1 cellular context compared by ENCODE assay signal in the genomic region with DNA sequence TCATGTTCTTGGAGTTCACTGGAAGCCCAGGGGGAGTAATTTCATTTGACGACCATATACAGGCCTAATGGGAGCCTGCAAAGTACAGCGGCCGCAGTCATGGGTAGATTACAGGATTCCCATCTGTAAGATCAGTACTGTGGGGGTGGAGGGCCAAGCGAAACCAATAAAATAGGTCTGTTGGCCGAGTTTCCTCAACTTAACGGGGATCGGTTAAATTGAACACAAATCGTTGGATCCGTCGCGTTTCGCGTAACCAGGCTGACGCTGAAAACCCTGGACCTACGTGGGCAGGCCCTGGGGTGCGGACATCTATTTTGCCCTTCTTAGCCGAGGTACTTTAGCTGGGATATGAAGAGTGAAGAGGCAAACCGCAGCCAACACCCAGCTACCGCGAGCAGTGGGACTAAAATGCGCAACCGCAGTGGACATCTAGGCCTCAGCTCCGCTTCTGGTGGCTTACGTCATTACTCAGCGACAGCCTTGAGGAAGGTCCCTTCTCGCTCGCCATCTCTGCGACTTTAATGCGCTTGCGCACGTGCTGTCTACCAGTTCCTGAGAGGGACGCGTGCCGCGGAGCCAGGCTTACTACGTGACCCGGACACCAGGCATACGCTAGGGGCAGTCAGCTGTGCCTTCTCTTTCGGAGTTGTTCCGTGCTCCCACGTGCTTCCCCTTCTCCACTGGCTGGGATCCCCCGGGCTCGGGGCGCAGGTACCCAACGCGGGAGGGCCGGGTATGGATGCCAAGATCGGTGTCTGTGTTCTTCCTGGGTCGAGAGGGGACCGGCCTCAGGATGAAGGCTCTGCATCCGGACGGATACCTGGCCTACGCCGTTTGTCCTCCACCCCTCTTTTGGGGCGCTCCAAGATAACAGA.
A peak's percentile ranks its signal among the peaks of the same experiment; 100 is the strongest.
TF ChIP-seq lines count a peak whose summit lies in the region.

A gene (plus strand): TSS at position 551 of the 878 bp plus-strand sequence. CDS start 2,597 bp downstream, outside the sequence.

TF ChIP-seq in HEK293, 187 proteins besides CTCF, POLR2A, EP300 and RAD21 (continued from another document and continues in another):
- TF ChIP-seq, protein P1, sequence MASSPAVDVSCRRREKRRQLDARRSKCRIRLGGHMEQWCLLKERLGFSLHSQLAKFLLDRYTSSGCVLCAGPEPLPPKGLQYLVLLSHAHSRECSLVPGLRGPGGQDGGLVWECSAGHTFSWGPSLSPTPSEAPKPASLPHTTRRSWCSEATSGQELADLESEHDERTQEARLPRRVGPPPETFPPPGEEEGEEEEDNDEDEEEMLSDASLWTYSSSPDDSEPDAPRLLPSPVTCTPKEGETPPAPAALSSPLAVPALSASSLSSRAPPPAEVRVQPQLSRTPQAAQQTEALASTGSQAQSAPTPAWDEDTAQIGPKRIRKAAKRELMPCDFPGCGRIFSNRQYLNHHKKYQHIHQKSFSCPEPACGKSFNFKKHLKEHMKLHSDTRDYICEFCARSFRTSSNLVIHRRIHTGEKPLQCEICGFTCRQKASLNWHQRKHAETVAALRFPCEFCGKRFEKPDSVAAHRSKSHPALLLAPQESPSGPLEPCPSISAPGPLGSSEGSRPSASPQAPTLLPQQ (tag by site-specific recombination; IDR thresholded peaks at IDR 0.05): no peak
- TF ChIP-seq ZNF529 (tag by site-specific recombination; IDR thresholded peaks at IDR 0.05; ENCODE audit: insufficient replicate concordance) (no peak), ZNF549 (tag by site-specific recombination; IDR thresholded peaks at IDR 0.05) (no peak), ZNF514 (tag by site-specific recombination; IDR thresholded peaks at IDR 0.05) (no peak), ZNF146 (tag by site-specific recombination; IDR thresholded peaks at IDR 0.05) (no peak), ZNF555 (tag by site-specific recombination; conservative IDR thresholded peaks at IDR 0.05) (no peak), ZNF248 (tag by site-specific recombination; IDR thresholded peaks at IDR 0.05) (no peak), SP7 (tag by site-specific recombination; IDR thresholded peaks at IDR 0.05) (peak; percentile 57), ZNF426 (tag by site-specific recombination; IDR thresholded peaks at IDR 0.05) (no peak), MEIS1 (CRISPR knock-in tag; IDR thresholded peaks at IDR 0.05; ENCODE audit: borderline replicate concordance) (no peak), OSR2 (tag by site-specific recombination; IDR thresholded peaks at IDR 0.05) (peak; percentile 45), ZNF623 (tag by site-specific recombination; IDR thresholded peaks at IDR 0.05) (no peak), ZNF629 (tag by site-specific recombination; IDR thresholded peaks at IDR 0.05) (peak; percentile 78), ZBTB1 (tag by site-specific recombination; IDR thresholded peaks at IDR 0.05) (no peak), ZNF138 (tag by site-specific recombination; IDR thresholded peaks at IDR 0.05; ENCODE audit: borderline replicate concordance) (no peak), ZNF214 (tag by site-specific recombination; IDR thresholded peaks at IDR 0.05; ENCODE audit: borderline replicate concordance) (no peak), ZIC2 (tag by site-specific recombination; IDR thresholded peaks at IDR 0.05) (no peak), OVOL3 (tag by site-specific recombination; IDR thresholded peaks at IDR 0.05) (0 out of 2 replicates have a peak, but pooled peaks have one; percentile 48), RBAK (tag by site-specific recombination; IDR thresholded peaks at IDR 0.05) (no peak), ZNF776 (tag by site-specific recombination; IDR thresholded peaks at IDR 0.05; ENCODE audit: borderline replicate concordance) (no peak), SCRT2 (tag by site-specific recombination; IDR thresholded peaks at IDR 0.05) (no peak), IKZF3 (tag by site-specific recombination; IDR thresholded peaks at IDR 0.05) (no peak), ZNF747 (tag by site-specific recombination; IDR thresholded peaks at IDR 0.05) (no peak), GLI4 (tag by site-specific recombination; IDR thresholded peaks at IDR 0.05) (no peak), ZNF132 (tag by site-specific recombination; IDR thresholded peaks at IDR 0.05; ENCODE audit: borderline replicate concordance) (no peak), ZNF600 (tag by site-specific recombination; IDR thresholded peaks at IDR 0.05) (peak; percentile 67; the same call in 1 of the 2 replicates), SP3 (tag by site-specific recombination; IDR thresholded peaks at IDR 0.05) (0 out of 2 replicates have a peak, but pooled peaks have one; percentile 19), ZNF544 (tag by site-specific recombination; IDR thresholded peaks at IDR 0.05) (no peak), ZNF155 (tag by site-specific recombination; IDR thresholded peaks at IDR 0.05) (no peak), SALL2 (tag by site-specific recombination; IDR thresholded peaks at IDR 0.05; ENCODE audit: borderline replicate concordance) (no peak), ZNF791 (tag by site-specific recombination; IDR thresholded peaks at IDR 0.05) (no peak), ZNF391 (tag by site-specific recombination; IDR thresholded peaks at IDR 0.05; ENCODE audit: borderline replicate concordance, low read depth) (no peak; the same call in 1 of the 2 replicates), ZFP3 (tag by site-specific recombination; IDR thresholded peaks at IDR 0.05; ENCODE audit: low read depth) (no peak), KLF7 (tag by site-specific recombination; IDR thresholded peaks at IDR 0.05; ENCODE audit: borderline replicate concordance) (no peak), TCF7L2 (IDR thresholded peaks at IDR 0.05; ENCODE audit: borderline replicate concordance, low read depth, low read length) (no peak)
- TF ChIP-seq, protein P2, sequence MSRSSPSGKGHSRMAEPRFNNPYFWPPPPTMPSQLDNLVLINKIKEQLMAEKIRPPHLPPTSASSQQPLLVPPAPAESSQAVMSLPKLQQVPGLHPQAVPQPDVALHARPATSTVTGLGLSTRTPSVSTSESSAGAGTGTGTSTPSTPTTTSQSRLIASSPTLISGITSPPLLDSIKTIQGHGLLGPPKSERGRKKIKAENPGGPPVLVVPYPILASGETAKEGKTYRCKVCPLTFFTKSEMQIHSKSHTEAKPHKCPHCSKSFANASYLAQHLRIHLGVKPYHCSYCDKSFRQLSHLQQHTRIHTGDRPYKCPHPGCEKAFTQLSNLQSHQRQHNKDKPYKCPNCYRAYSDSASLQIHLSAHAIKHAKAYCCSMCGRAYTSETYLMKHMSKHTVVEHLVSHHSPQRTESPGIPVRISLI (tag by site-specific recombination; IDR thresholded peaks at IDR 0.05): no peak
- TF ChIP-seq, protein P3, sequence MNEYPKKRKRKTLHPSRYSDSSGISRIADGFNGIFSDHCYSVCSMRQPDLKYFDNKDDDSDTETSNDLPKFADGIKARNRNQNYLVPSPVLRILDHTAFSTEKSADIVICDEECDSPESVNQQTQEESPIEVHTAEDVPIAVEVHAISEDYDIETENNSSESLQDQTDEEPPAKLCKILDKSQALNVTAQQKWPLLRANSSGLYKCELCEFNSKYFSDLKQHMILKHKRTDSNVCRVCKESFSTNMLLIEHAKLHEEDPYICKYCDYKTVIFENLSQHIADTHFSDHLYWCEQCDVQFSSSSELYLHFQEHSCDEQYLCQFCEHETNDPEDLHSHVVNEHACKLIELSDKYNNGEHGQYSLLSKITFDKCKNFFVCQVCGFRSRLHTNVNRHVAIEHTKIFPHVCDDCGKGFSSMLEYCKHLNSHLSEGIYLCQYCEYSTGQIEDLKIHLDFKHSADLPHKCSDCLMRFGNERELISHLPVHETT (tag by site-specific recombination; IDR thresholded peaks at IDR 0.05): no peak
- TF ChIP-seq, protein P4, sequence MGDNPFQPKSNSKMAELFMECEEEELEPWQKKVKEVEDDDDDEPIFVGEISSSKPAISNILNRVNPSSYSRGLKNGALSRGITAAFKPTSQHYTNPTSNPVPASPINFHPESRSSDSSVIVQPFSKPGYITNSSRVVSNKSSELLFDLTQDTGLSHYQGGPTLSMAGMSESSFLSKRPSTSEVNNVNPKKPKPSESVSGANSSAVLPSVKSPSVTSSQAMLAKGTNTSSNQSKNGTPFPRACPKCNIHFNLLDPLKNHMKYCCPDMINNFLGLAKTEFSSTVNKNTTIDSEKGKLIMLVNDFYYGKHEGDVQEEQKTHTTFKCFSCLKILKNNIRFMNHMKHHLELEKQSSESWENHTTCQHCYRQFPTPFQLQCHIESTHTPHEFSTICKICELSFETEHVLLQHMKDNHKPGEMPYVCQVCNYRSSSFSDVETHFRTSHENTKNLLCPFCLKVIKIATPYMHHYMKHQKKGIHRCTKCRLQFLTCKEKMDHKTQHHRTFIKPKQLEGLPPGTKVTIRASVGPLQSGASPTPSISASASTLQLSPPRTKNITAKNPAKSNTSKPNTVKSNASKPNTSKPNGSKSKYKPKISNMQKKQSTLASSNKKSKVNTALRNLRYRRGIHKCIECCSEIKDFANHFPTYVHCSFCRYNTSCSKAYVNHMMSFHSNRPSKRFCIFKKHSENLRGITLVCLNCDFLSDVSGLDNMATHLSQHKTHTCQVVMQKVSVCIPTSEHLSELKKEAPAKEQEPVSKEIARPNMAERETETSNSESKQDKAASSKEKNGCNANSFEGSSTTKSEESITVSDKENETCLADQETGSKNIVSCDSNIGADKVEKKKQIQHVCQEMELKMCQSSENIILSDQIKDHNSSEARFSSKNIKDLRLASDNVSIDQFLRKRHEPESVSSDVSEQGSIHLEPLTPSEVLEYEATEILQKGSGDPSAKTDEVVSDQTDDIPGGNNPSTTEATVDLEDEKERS (tag by site-specific recombination; IDR thresholded peaks at IDR 0.05): no peak
- TF ChIP-seq, protein P5, sequence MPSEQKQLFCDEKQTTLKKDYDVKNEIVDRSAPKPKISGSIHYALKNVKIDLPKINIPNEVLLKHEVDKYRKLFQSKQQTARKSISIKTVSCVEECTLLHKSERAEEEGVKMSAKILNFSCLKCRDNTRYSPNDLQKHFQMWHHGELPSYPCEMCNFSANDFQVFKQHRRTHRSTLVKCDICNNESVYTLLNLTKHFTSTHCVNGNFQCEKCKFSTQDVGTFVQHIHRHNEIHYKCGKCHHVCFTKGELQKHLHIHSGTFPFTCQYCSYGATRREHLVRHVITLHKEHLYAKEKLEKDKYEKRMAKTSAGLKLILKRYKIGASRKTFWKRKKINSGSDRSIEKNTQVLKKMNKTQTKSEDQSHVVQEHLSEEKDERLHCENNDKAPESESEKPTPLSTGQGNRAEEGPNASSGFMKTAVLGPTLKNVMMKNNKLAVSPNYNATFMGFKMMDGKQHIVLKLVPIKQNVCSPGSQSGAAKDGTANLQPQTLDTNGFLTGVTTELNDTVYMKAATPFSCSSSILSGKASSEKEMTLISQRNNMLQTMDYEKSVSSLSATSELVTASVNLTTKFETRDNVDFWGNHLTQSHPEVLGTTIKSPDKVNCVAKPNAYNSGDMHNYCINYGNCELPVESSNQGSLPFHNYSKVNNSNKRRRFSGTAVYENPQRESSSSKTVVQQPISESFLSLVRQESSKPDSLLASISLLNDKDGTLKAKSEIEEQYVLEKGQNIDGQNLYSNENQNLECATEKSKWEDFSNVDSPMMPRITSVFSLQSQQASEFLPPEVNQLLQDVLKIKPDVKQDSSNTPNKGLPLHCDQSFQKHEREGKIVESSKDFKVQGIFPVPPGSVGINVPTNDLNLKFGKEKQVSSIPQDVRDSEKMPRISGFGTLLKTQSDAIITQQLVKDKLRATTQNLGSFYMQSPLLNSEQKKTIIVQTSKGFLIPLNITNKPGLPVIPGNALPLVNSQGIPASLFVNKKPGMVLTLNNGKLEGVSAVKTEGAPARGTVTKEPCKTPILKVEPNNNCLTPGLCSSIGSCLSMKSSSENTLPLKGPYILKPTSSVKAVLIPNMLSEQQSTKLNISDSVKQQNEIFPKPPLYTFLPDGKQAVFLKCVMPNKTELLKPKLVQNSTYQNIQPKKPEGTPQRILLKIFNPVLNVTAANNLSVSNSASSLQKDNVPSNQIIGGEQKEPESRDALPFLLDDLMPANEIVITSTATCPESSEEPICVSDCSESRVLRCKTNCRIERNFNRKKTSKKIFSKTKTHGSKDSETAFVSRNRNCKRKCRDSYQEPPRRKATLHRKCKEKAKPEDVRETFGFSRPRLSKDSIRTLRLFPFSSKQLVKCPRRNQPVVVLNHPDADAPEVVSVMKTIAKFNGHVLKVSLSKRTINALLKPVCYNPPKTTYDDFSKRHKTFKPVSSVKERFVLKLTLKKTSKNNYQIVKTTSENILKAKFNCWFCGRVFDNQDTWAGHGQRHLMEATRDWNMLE (tag by site-specific recombination; conservative IDR thresholded peaks at IDR 0.05; ENCODE audit: low read depth): no peak
- TF ChIP-seq, protein P6, sequence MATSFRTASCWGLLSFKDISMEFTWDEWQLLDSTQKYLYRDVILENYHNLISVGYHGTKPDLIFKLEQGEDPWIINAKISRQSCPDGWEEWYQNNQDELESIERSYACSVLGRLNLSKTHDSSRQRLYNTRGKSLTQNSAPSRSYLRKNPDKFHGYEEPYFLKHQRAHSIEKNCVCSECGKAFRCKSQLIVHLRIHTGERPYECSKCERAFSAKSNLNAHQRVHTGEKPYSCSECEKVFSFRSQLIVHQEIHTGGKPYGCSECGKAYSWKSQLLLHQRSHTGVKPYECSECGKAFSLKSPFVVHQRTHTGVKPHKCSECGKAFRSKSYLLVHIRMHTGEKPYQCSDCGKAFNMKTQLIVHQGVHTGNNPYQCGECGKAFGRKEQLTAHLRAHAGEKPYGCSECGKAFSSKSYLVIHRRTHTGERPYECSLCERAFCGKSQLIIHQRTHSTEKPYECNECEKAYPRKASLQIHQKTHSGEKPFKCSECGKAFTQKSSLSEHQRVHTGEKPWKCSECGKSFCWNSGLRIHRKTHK (tag by site-specific recombination; IDR thresholded peaks at IDR 0.05): no peak
- TF ChIP-seq, protein P7, sequence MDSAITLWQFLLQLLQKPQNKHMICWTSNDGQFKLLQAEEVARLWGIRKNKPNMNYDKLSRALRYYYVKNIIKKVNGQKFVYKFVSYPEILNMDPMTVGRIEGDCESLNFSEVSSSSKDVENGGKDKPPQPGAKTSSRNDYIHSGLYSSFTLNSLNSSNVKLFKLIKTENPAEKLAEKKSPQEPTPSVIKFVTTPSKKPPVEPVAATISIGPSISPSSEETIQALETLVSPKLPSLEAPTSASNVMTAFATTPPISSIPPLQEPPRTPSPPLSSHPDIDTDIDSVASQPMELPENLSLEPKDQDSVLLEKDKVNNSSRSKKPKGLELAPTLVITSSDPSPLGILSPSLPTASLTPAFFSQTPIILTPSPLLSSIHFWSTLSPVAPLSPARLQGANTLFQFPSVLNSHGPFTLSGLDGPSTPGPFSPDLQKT (IDR thresholded peaks at IDR 0.05; ENCODE audit: borderline replicate concordance, low read depth, low read length): no peak
